ENCODE assay signal across 8 cellular contexts in genomic region chr3:16884084-16884747, GRCh38. TPM values are rescaled to one million over a fixed set of nuclear protein-coding genes. Genes with fewer than 3 reads are reported as not detected.
A peak's percentile ranks its signal among the peaks of the same experiment; 100 is the strongest.
DNase-seq lines count a peak whose midpoint lies in the region; ATAC-seq and TF ChIP-seq lines count a peak whose summit lies in the region.

No MANE protein-coding gene starts in this region.

- no peaks in the 10 kb centered on the region for H3K27me3 Mint-ChIP-seq in CD8-positive, alpha-beta T cell (ENCODE audit: low read depth)
- H3K27me3 Mint-ChIP-seq in activated CD4-positive, alpha-beta T cell treated with anti-CD3 and anti-CD28 coated beads, Interleukin-2, amount 10 ng/mL, durations not matched to agents 24 days and 14 days = peaks cover 10% of the 10 kb centered on the region
- no peaks in the 10 kb centered on the region for H3K27me3 Mint-ChIP-seq in memory B cell

- peak overlapping the region; percentile 97 for H3K27ac Mint-ChIP-seq in CD8-positive, alpha-beta T cell
- H3K27ac Mint-ChIP-seq in activated CD4-positive, alpha-beta T cell treated with anti-CD3 and anti-CD28 coated beads, Interleukin-2, amount 10 ng/mL, durations not matched to agents 24 days and 14 days = peak overlapping the region; percentile 98
- peak overlapping the region; percentile 90 for H3K27ac Mint-ChIP-seq in memory B cell

- peak; percentile 24 for TF ChIP-seq CTCF in CD8-positive, alpha-beta T cell (IDR thresholded peaks at IDR 0.05)

- no peaks in the 10 kb centered on the region for H3K36me3 ChIP-seq in CD8-positive, alpha-beta T cell (ENCODE audit: insufficient read depth, low read length)
- H3K36me3 ChIP-seq in duodenal mucosa (ENCODE audit: control insufficient read depth in 1 of 2, insufficient read depth in 2 of 2, low read length in 2 of 2) = no peaks in the 10 kb centered on the region

- CTCF ChIA-PET in CD8-positive, alpha-beta T cell (lab: Charles Lee) = interaction anchor here (0.7 to 2.7 kb wide), 19 partner anchors 9 to 1562 kb away, joined by 3 to 25 read pairs (median 5); no protein-coding TSS in a partner anchor

- H3K27ac ChIP-seq in CD8-positive, alpha-beta T cell (ENCODE audit: low read depth, low read length) = peak overlapping the region; percentile 70
- H3K27ac ChIP-seq in duodenal mucosa (ENCODE audit: low read depth, low read length) = peak overlapping the region; percentile 62

- H3K9ac ChIP-seq in duodenal mucosa (ENCODE audit: low read depth in 1 of 2, low read length in 2 of 2) = peak overlapping the region; percentile 55

- H3K4me3 ChIP-seq in CD8-positive, alpha-beta T cell (ENCODE audit: low read depth, low read length) = peak overlapping the region; percentile 56
- peak overlapping the region; percentile 64 to 91 for H3K4me3 ChIP-seq in duodenal mucosa (ENCODE audit: low read depth in 1 of 2, low read length in 2 of 2)

- no peaks in the 10 kb centered on the region for H3K9me3 Mint-ChIP-seq in CD8-positive, alpha-beta T cell
- H3K9me3 Mint-ChIP-seq in activated CD4-positive, alpha-beta T cell treated with anti-CD3 and anti-CD28 coated beads, Interleukin-2, amount 10 ng/mL, durations not matched to agents 24 days and 14 days = no peaks in the 10 kb centered on the region
- no peaks in the 10 kb centered on the region for H3K9me3 Mint-ChIP-seq in memory B cell

- H3K4me1 Mint-ChIP-seq in CD8-positive, alpha-beta T cell (ENCODE audit: low read depth) = peaks cover 33% of the 10 kb centered on the region
- H3K4me1 Mint-ChIP-seq in activated CD4-positive, alpha-beta T cell treated with anti-CD3 and anti-CD28 coated beads, Interleukin-2, amount 10 ng/mL, durations not matched to agents 24 days and 14 days = peaks cover 32% of the 10 kb centered on the region
- peaks cover 17% of the 10 kb centered on the region for H3K4me1 Mint-ChIP-seq in memory B cell

- POLR2A ChIA-PET in CD8-positive, alpha-beta T cell (lab: Charles Lee) = interaction anchor here (0.6 to 3.1 kb wide), 14 partner anchors 11 to 268 kb away, joined by 3 to 37 read pairs (median 4); no protein-coding TSS in a partner anchor

- ATAC-seq in CD8-positive, alpha-beta T cell = peak; percentile 49
- ATAC-seq in GM21367 (IDR thresholded peaks at IDR 0.05; ENCODE audit: unreplicated experiment) = peak; percentile 37
- peak; percentile 51 for ATAC-seq in memory B cell (ENCODE audit: low read depth)
- ATAC-seq in GM18520 (IDR thresholded peaks at IDR 0.05; ENCODE audit: unreplicated experiment) = no peak

- H3K4me1 ChIP-seq in CD8-positive, alpha-beta T cell (ENCODE audit: insufficient read depth, low read length) = peaks cover 16% of the 10 kb centered on the region
- peaks cover 21 to 27% of the 10 kb centered on the region in 2 donors for H3K4me1 ChIP-seq in duodenal mucosa (ENCODE audit: control insufficient read depth in 1 of 2, insufficient read depth in 2 of 2, low read length in 2 of 2)

- intact Hi-C loops in CD8-positive, alpha-beta T cell (cut with DNase I, micrococcal nuclease) = loop anchor here (1.0 to 10.0 kb wide), 14 partner anchors 17 to 1558 kb away; partner anchors contain the start of genes DPH3 (in 2 of the 2), OXNAD1 (in 2 of the 2) and TBC1D5 (in 1 of the 2)
- intact Hi-C loops in activated CD4-positive, alpha-beta T cell treated with anti-CD3 and anti-CD28 coated beads, Interleukin-2, amount 10 ng/mL, durations not matched to agents 24 days and 14 days (cut with micrococcal nuclease) = loop anchor here (1.0 to 10.0 kb wide), 4 partner anchors 59 to 861 kb away; partner anchors contain the start of gene TBC1D5

- H3K9me3 ChIP-seq in CD8-positive, alpha-beta T cell (ENCODE audit: low read length) = no peaks in the 10 kb centered on the region
- no peaks in the 10 kb centered on the region for H3K9me3 ChIP-seq in duodenal mucosa (ENCODE audit: control insufficient read depth in 1 of 2, low read length in 2 of 2)

- DNase-seq in CD8-positive, alpha-beta T cell = peak; percentile 46 to 82 (median 72)
- DNase-seq in HuH-7 (ENCODE audit: low spot score) (peak; percentile 99), memory B cell (ENCODE audit: low spot score in 2 of 2) (peak; percentile 72 to 78)
- DNase-seq in activated CD4-positive, alpha-beta T cell treated with anti-CD3 and anti-CD28 coated beads, Interleukin-2, amount 10 ng/mL, durations not matched to agents 24 days and 14 days = peak; percentile 89
- peak; percentile 46 to 60 for DNase-seq in stimulated activated CD8-positive, alpha-beta memory T cell treated with anti-CD3 and anti-CD28 coated beads, Interleukin-2, amount 100 ng/mL, for 1 hour (ENCODE audit: low read depth in 2 of 2)

- H3K27me3 ChIP-seq in CD8-positive, alpha-beta T cell (ENCODE audit: insufficient read depth, low read length) = no peaks in the 10 kb centered on the region
- no peaks in the 10 kb centered on the region for H3K27me3 ChIP-seq in duodenal mucosa (ENCODE audit: control insufficient read depth in 1 of 2, insufficient read depth in 2 of 2, low read length in 2 of 2)

- peaks cover 15% of the 10 kb centered on the region for H3K36me3 Mint-ChIP-seq in CD8-positive, alpha-beta T cell
- H3K36me3 Mint-ChIP-seq in activated CD4-positive, alpha-beta T cell treated with anti-CD3 and anti-CD28 coated beads, Interleukin-2, amount 10 ng/mL, durations not matched to agents 24 days and 14 days (ENCODE audit: low read depth) = no peaks in the 10 kb centered on the region
- H3K36me3 Mint-ChIP-seq in memory B cell = no peaks in the 10 kb centered on the region

- H3K4me3 Mint-ChIP-seq in CD8-positive, alpha-beta T cell = peak overlapping the region; percentile 95
- H3K4me3 Mint-ChIP-seq in activated CD4-positive, alpha-beta T cell treated with anti-CD3 and anti-CD28 coated beads, Interleukin-2, amount 10 ng/mL, durations not matched to agents 24 days and 14 days = peak overlapping the region; percentile 92
- peak overlapping the region; percentile 97 for H3K4me3 Mint-ChIP-seq in memory B cell

RNA-seq across cellular contexts. Expression of gene PLCL2, which starts 0.5 kb away (rescaled TPM):
- total RNA-seq in CD8-positive, alpha-beta T cell = 10 to 100 TPM; 33.1 to 35.8 TPM
- 14.8 and 15.2 TPM in 2 replicates for total RNA-seq in activated CD4-positive, alpha-beta T cell treated with anti-CD3 and anti-CD28 coated beads, Interleukin-2, amount 10 ng/mL, durations not matched to agents 24 days and 14 days
